ENCODE assay signal across 12 cellular contexts in the genomic region with DNA sequence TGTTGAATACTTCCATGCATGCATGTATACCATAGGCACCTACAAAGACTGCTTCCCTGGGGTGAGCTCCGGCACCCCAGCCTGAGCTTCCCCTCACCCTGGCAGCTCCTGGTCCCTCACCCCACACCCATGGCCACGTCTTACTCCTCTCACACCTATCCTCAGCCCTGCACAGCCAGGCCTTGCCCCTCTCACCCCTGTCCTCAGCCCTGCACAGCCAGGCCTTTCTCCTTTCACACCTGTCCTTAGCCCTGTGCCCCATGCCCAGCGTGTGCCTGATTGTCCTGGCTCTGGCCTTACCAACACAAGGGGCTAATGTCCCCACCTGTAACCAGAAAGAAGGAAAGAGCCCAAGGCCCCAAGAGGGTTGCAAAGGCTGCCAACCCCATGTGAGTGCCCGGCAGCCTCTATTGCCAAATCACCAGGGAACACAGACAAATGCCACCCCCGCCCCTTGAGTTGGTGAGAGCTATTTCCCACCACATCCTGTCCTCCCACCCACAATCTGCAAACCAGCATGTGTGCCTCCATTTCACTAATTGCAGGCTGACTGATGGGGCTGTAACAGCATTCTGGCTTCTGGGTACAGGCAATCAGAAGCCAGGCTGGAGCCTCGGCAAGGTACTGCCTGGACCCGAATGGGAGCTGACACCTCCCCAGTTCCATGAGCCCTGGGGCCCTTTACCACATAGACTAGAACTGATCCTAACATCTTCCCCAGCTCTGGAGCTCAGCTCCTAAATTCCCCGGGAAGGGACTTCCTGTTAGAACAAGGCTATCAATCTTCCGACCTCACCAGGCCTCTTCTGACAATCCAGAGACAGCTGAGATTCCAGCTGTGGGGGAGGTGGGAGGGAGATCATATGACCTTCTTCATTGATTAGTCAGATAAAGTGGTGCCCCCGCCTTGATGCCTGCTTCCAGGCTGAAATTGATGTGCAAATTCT.
DNase-seq lines count a peak whose midpoint lies in the region; ATAC-seq lines count a peak whose summit lies in the region.
"Had no signal": no experiment of that assay in that cellular context is flagged by ENCODE, and none has a peak within 500 bp of the region (broad histone marks: within the 10 kb centered on the region; RNA-seq: fewer than 3 reads in every experiment).

No MANE protein-coding gene starts in this region.

- no peak overlapping the region for H3K27ac Mint-ChIP-seq in activated naive CD8-positive, alpha-beta T cell treated with anti-CD3 and anti-CD28 coated beads for 36 hours
- H3K27ac Mint-ChIP-seq in natural killer cell treated with Interleukin-12 subunit alpha and Interleukin-12 subunit beta and Interleukin-15 and Interleukin-18, amount 100 ng/mL, for 72 hours, result peak overlapping the region; percentile 43 to 92
- H3K27ac Mint-ChIP-seq: CD8-positive, alpha-beta T cell; IgD-negative memory B cell had no signal

- H3K4me3 Mint-ChIP-seq in activated naive CD8-positive, alpha-beta T cell treated with anti-CD3 and anti-CD28 coated beads for 36 hours, result no peak overlapping the region
- peak overlapping the region; percentile 38 for H3K4me3 Mint-ChIP-seq in natural killer cell treated with Interleukin-12 subunit alpha and Interleukin-12 subunit beta and Interleukin-15 and Interleukin-18, amount 100 ng/mL, for 72 hours
- H3K4me3 Mint-ChIP-seq: CD8-positive, alpha-beta T cell; IgD-negative memory B cell had no signal

- peak; percentile 76 for DNase-seq in Ammon's horn (ENCODE audit: low spot score)
- DNase-seq in H7, result peak; percentile 30
- peak; percentile 14 for DNase-seq in activated naive CD8-positive, alpha-beta T cell treated with anti-CD3 and anti-CD28 coated beads for 36 hours
- DNase-seq in natural killer cell treated with Interleukin-12 subunit alpha and Interleukin-12 subunit beta and Interleukin-15 and Interleukin-18, amount 100 ng/mL, for 72 hours (ENCODE audit: low spot score), result peak; percentile 78
- DNase-seq in MV-4-11 (lab: John Stamatoyannopoulos, UW), result no peak
- DNase-seq in retina, result no peak
- no peak for DNase-seq in activated CD8-positive, alpha-beta memory T cell treated with anti-CD3 and anti-CD28 coated beads for 24 hours
- DNase-seq in NOMO-1 treated with dmso at 0.1 percent for 144 hours (lab: John Stamatoyannopoulos, UW; ENCODE audit: unreplicated experiment), result no peak
- DNase-seq: cortex of kidney; stimulated activated naive CD4-positive, alpha-beta T cell had no signal

- no peaks in the 10 kb centered on the region for H3K27me3 ChIP-seq in H7 (ENCODE audit: control insufficient read depth, insufficient read depth, low read length)

- H3K9me3 Mint-ChIP-seq in activated naive CD8-positive, alpha-beta T cell treated with anti-CD3 and anti-CD28 coated beads for 36 hours, result no peaks in the 10 kb centered on the region
- H3K9me3 Mint-ChIP-seq in natural killer cell treated with Interleukin-12 subunit alpha and Interleukin-12 subunit beta and Interleukin-15 and Interleukin-18, amount 100 ng/mL, for 72 hours, result no peaks in the 10 kb centered on the region
- H3K9me3 Mint-ChIP-seq: CD8-positive, alpha-beta T cell; IgD-negative memory B cell had no signal

- H3K36me3 Mint-ChIP-seq in activated naive CD8-positive, alpha-beta T cell treated with anti-CD3 and anti-CD28 coated beads for 36 hours, result no peaks in the 10 kb centered on the region
- H3K36me3 Mint-ChIP-seq in natural killer cell treated with Interleukin-12 subunit alpha and Interleukin-12 subunit beta and Interleukin-15 and Interleukin-18, amount 100 ng/mL, for 72 hours, result no peaks in the 10 kb centered on the region
- H3K36me3 Mint-ChIP-seq: CD8-positive, alpha-beta T cell; IgD-negative memory B cell had no signal

- H3K4me3 ChIP-seq in H7 (ENCODE audit: insufficient read depth, low read depth, low read length), result no peak overlapping the region

- peak; percentile 82 to 91 for ATAC-seq in natural killer cell treated with Interleukin-12 subunit alpha and Interleukin-12 subunit beta and Interleukin-15 and Interleukin-18, amount 100 ng/mL, for 72 hours
- ATAC-seq: CD8-positive, alpha-beta T cell had no signal

- H3K4me1 Mint-ChIP-seq in activated naive CD8-positive, alpha-beta T cell treated with anti-CD3 and anti-CD28 coated beads for 36 hours, result peaks cover 10% of the 10 kb centered on the region
- peaks cover 32 to 33% of the 10 kb centered on the region in 2 donors for H3K4me1 Mint-ChIP-seq in natural killer cell treated with Interleukin-12 subunit alpha and Interleukin-12 subunit beta and Interleukin-15 and Interleukin-18, amount 100 ng/mL, for 72 hours (ENCODE audit: low read depth in 2 of 2)
- H3K4me1 Mint-ChIP-seq: IgD-negative memory B cell had no signal

- no peaks in the 10 kb centered on the region for H3K36me3 ChIP-seq in H7 (replicated peaks; ENCODE audit: control insufficient read depth, insufficient read depth, low read length)

- peaks cover 4% of the 10 kb centered on the region for H3K27me3 Mint-ChIP-seq in activated naive CD8-positive, alpha-beta T cell treated with anti-CD3 and anti-CD28 coated beads for 36 hours
- H3K27me3 Mint-ChIP-seq in natural killer cell treated with Interleukin-12 subunit alpha and Interleukin-12 subunit beta and Interleukin-15 and Interleukin-18, amount 100 ng/mL, for 72 hours, result peaks cover 0 to 2% of the 10 kb centered on the region in 2 donors

Comparison
In these comparisons a context has a peak if more than half of its experiments do, and no peak if none do; other contexts are left out.
1. DNase-seq: peak in Ammon's horn (single experiment), H7 (single experiment), activated naive CD8-positive, alpha-beta T cell treated with anti-CD3 and anti-CD28 coated beads for 36 hours (single experiment) and natural killer cell treated with Interleukin-12 subunit alpha and Interleukin-12 subunit beta and Interleukin-15 and Interleukin-18, amount 100 ng/mL, for 72 hours (single experiment); none in MV-4-11 (single experiment), retina (single experiment), activated CD8-positive, alpha-beta memory T cell treated with anti-CD3 and anti-CD28 coated beads for 24 hours (single experiment) and NOMO-1 treated with dmso at 0.1 percent for 144 hours (single experiment).